Comparison of ENCODE assay signal across 9 cellular contexts in the genomic region with DNA sequence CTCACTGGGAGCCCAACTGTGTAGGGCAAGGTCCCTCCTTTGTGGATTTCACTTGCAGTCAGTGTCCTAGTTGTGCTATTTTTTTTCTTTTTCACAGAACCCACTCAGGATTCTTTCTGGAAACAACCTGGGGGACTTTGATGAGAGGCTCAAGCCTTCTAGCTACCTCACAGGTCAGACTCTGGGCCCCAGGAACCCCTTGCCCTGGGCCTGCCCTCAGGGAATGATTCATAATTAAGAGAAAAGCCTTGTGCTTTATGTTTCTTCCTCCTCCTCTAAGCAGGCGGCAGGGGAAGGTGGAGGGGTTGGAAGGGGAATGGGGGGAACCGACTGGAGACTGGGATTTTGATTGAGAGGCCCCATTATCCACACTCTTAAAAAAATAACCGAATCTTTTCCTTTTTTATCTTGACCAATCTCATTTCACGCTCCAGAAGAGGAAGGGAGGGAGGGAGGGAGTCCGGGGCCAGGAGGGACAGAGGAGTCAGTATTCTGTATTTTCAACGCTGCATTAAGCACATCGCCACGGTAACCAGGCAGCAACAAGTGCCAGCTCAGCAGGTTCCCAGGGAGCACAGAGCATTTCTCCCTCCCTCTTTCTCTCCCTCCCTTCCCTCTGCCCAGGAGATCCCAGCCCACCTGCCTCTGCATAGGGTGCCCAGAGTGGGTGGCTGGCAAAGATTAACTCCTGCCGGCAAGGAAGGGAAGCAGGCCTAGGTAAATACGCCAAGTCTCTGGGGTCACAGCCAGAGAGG. TPM values are rescaled to one million over a fixed set of nuclear protein-coding genes. Genes with fewer than 3 reads are reported as not detected.
DNase-seq lines count a peak whose midpoint lies in the region; ATAC-seq and TF ChIP-seq lines count a peak whose summit lies in the region.
"Had no signal": no experiment of that assay in that cellular context is flagged by ENCODE, and none has a peak within 500 bp of the region (broad histone marks: within the 10 kb centered on the region; RNA-seq: fewer than 3 reads in every experiment).

No MANE protein-coding gene starts in this region.

- no peaks in the 10 kb centered on the region for H3K79me1 ChIP-seq in IMR-90 (ENCODE audit: low read depth in 1 of 2, low read length in 2 of 2)

- H3K4ac ChIP-seq in IMR-90 (ENCODE audit: low read depth, low read length): no peak overlapping the region

- H3K79me2 ChIP-seq in parathyroid adenoma: no peaks in the 10 kb centered on the region

- no peak overlapping the region for H3K56ac ChIP-seq in IMR-90 (ENCODE audit: extremely low read depth, insufficient read depth, low read length)

- H3K4me1 ChIP-seq in IMR-90 (ENCODE audit: control insufficient read depth, insufficient read depth, low read length): no peaks in the 10 kb centered on the region
- H3K4me1 ChIP-seq in parathyroid adenoma: peaks cover 22% of the 10 kb centered on the region

- in situ Hi-C loops in IMR-90 (cut with MboI; ENCODE audit: low sequenced_read_pairs): no loop called here

- H2AFZ ChIP-seq in IMR-90 (replicated peaks; ENCODE audit: low read length, poor library complexity) (no peak overlapping the region), parathyroid adenoma (peak overlapping the region; percentile 43)

- H4K20me1 ChIP-seq in IMR-90 (ENCODE audit: insufficient read depth, low read length): no peaks in the 10 kb centered on the region

- 90% methylated on average over 2 of the region's 10 CpGs; no CpG with 5 or more reads in 1 of the 2 experiments for WGBS in IMR-90 (ENCODE audit: extremely low coverage in 2 of 2, insufficient read length in 1 of 2), 2 experiments

- DNase-seq in IMR-90 (peak; percentile 49), NCI-H748 treated with DMSO at 0.1 percent for 48 hours (lab: John Stamatoyannopoulos, UW) (peak; percentile 41), fibroblast of pulmonary artery (ENCODE audit: low read depth) (peak; percentile 29), GF-D8 (lab: John Stamatoyannopoulos, UW) (no peak), NCI-H524 treated with DMSO at 0.1 percent for 48 hours (lab: John Stamatoyannopoulos, UW) (no peak)
- DNase-seq: cerebellar nuclear complex had no signal

- TF ChIP-seq CTCF in IMR-90 (conservative IDR thresholded peaks at IDR 0.05; ENCODE audit: low read depth, low read length) (no peak), fibroblast of pulmonary artery (IDR thresholded peaks at IDR 0.05; ENCODE audit: low read length, missing control alignments) (no peak), parathyroid adenoma (IDR thresholded peaks at IDR 0.05) (no peak)

- H3K18ac ChIP-seq in IMR-90 (ENCODE audit: low read depth, low read length): no peak overlapping the region

- dilution Hi-C loops in IMR-90 (cut with HindIII; ENCODE audit: low sequenced_read_pairs, unreplicated experiment): no loop called here

- no peak for TF ChIP-seq POLR2A in IMR-90 (IDR thresholded peaks at IDR 0.05; ENCODE audit: low read depth, low read length)

- H3K4me3 ChIP-seq in IMR-90 (ENCODE audit: insufficient read depth, low read depth, low read length) (no peak overlapping the region), fibroblast of pulmonary artery (replicated peaks; ENCODE audit: low read depth, low read length) (no peak overlapping the region), parathyroid adenoma (ENCODE audit: low read depth, low read length) (peak overlapping the region; percentile 14)

- H3K9ac ChIP-seq in IMR-90 (ENCODE audit: low read depth, low read length) (no peak overlapping the region), parathyroid adenoma (no peak overlapping the region)

- no peak overlapping the region for H2BK5ac ChIP-seq in IMR-90 (ENCODE audit: low read depth, low read length, poor library complexity, severe bottlenecking)

- H3K4me2 ChIP-seq in IMR-90 (ENCODE audit: low read depth, low read length) (no peak overlapping the region), parathyroid adenoma (ENCODE audit: low read length) (peak overlapping the region; percentile 57)

- H2BK120ac ChIP-seq in IMR-90 (ENCODE audit: low read depth, low read length): no peak overlapping the region

- H4K91ac ChIP-seq in IMR-90 (ENCODE audit: insufficient read depth, low read depth, low read length): no peak overlapping the region

- H3K27ac ChIP-seq in IMR-90 (ENCODE audit: insufficient read depth, low read length): no peak overlapping the region
- H3K27ac ChIP-seq in parathyroid adenoma: no peak overlapping the region

- ATAC-seq in IMR-90 (ENCODE audit: low read depth): no peak
- no peak for ATAC-seq in GM18861 (IDR thresholded peaks at IDR 0.05; ENCODE audit: unreplicated experiment)
- ATAC-seq in HG03139 (IDR thresholded peaks at IDR 0.05; ENCODE audit: unreplicated experiment): no peak

- CTCF ChIA-PET in IMR-90 (lab: Yijun Ruan, JAX): no interaction called here

- H3K9me3 ChIP-seq in IMR-90 (ENCODE audit: control insufficient read depth, insufficient read depth, low read length) (no peaks in the 10 kb centered on the region), parathyroid adenoma (ENCODE audit: control insufficient read depth, low read length) (no peaks in the 10 kb centered on the region)

- no peak overlapping the region for H3K23ac ChIP-seq in IMR-90 (ENCODE audit: low read depth, low read length)

- H3K27me3 ChIP-seq in IMR-90 (ENCODE audit: control insufficient read depth, insufficient read depth, low read length) (peaks cover 9% of the 10 kb centered on the region), parathyroid adenoma (ENCODE audit: control insufficient read depth, insufficient read depth, low read length) (no peaks in the 10 kb centered on the region)

- no peak overlapping the region for H3K14ac ChIP-seq in IMR-90 (replicated peaks; ENCODE audit: low read depth, low read length)

- no TSS peak for BruUV-seq in IMR-90 (replicated peaks; lab: Mats Ljungman, UMichigan)

- POLR2A ChIA-PET in IMR-90 (lab: Charles Lee; ENCODE audit: unreplicated experiment): no interaction called here

- no peaks in the 10 kb centered on the region for H3K36me3 ChIP-seq in IMR-90 (ENCODE audit: control insufficient read depth, insufficient read depth, low read length)
- no peaks in the 10 kb centered on the region for H3K36me3 ChIP-seq in parathyroid adenoma (ENCODE audit: control insufficient read depth, insufficient read depth, low read length)

- no peak overlapping the region for H2BK20ac ChIP-seq in IMR-90 (ENCODE audit: low read depth, low read length)

- no peak overlapping the region for H2BK15ac ChIP-seq in IMR-90 (ENCODE audit: low read depth, low read length)

- no peaks in the 10 kb centered on the region for H3K9me1 ChIP-seq in IMR-90 (ENCODE audit: insufficient read depth, low read length)

- intact Hi-C loops in IMR-90 (cut with micrococcal nuclease): no loop called here

- no peak overlapping the region for H2AK5ac ChIP-seq in IMR-90 (ENCODE audit: low read depth, low read length)

- no peak for TF ChIP-seq RAD21 in IMR-90 (IDR thresholded peaks at IDR 0.05; ENCODE audit: low read length)

- no peak overlapping the region for H4K5ac ChIP-seq in IMR-90 (ENCODE audit: low read depth, low read length)

- H4K8ac ChIP-seq in IMR-90 (ENCODE audit: low read depth in 2 of 2, low read length in 2 of 2): no peak overlapping the region

- no peak overlapping the region for H2AK9ac ChIP-seq in IMR-90 (replicated peaks; ENCODE audit: low read depth, low read length, poor library complexity)

TF ChIP-seq in IMR-90, 13 proteins besides CTCF, POLR2A, EP300 and RAD21:
- TF ChIP-seq CEBPB (IDR thresholded peaks at IDR 0.05; ENCODE audit: low read depth, low read length) (no peak), USF2 (IDR thresholded peaks at IDR 0.05; ENCODE audit: low read depth, low read length) (no peak), FOS (IDR thresholded peaks at IDR 0.05; ENCODE audit: low read depth, low read length) (no peak), BHLHE40 (IDR thresholded peaks at IDR 0.05; ENCODE audit: low read depth, low read length) (no peak), MAFK (IDR thresholded peaks at IDR 0.05; ENCODE audit: low read depth, low read length) (peak; percentile 77), CHD1 (IDR thresholded peaks at IDR 0.05; ENCODE audit: low read depth, low read length) (no peak), MAZ (IDR thresholded peaks at IDR 0.05; ENCODE audit: borderline replicate concordance, low read depth, low read length) (no peak), MXI1 (IDR thresholded peaks at IDR 0.05; ENCODE audit: borderline replicate concordance, low read depth, low read length) (no peak)

RNA-seq across cellular contexts. Expression of gene PSD4, which starts 51.9 kb away (rescaled TPM):
- total RNA-seq in IMR-90 (2012; rRNA removed): 0.28 and 0.36 TPM in 2 replicates
- polyA plus RNA-seq in IMR-90 (2012; rRNA removed): 0.55 and 0.70 TPM in 2 replicates
- polyA plus RNA-seq in IMR-90 (2012; cell fraction: cytosol; rRNA removed): 0.48 and 0.76 TPM in 2 replicates
- polyA plus RNA-seq in IMR-90 (2012; cell fraction: nucleus; rRNA removed; ENCODE audit: low replicate concordance): 0.66 and 0.72 TPM in 2 replicates

RNA-seq across cellular contexts. Expression of gene PAX8, which starts 53.0 kb away (rescaled TPM):
- 0.18 and 0.28 TPM in 2 replicates for total RNA-seq in IMR-90 (2012; rRNA removed)
- polyA plus RNA-seq in IMR-90 (2012; rRNA removed): 1.1 and 1.5 TPM in 2 replicates
- polyA plus RNA-seq in IMR-90 (2012; cell fraction: cytosol; rRNA removed): 0.37 and 0.92 TPM in 2 replicates
- 1.8 and 3.0 TPM in 2 replicates for polyA plus RNA-seq in IMR-90 (2012; cell fraction: nucleus; rRNA removed; ENCODE audit: low replicate concordance)

Comparison
In these comparisons a context has a peak if more than half of its experiments do, and no peak if none do; other contexts are left out.
1. DNase-seq: peak in IMR-90 (single experiment), NCI-H748 treated with DMSO at 0.1 percent for 48 hours (single experiment) and fibroblast of pulmonary artery (single experiment); none in GF-D8 (single experiment) and NCI-H524 treated with DMSO at 0.1 percent for 48 hours (single experiment).